22 cellular contexts compared by ENCODE assay signal in genomic region chr12:113923251-113923650, GRCh38. TPM values are rescaled to one million over a fixed set of nuclear protein-coding genes. Genes with fewer than 3 reads are reported as not detected.
DNase-seq lines count a peak whose midpoint lies in the region; ATAC-seq, FAIRE-seq and TF ChIP-seq lines count a peak whose summit lies in the region.
"Had no signal": no experiment of that assay in that cellular context is flagged by ENCODE, and none has a peak within 500 bp of the region (broad histone marks: within the 10 kb centered on the region; RNA-seq: fewer than 3 reads in every experiment).

No MANE protein-coding gene starts in this region.

- H3K79me2 ChIP-seq in K562 (ENCODE audit: control insufficient read depth, insufficient read depth, low read length), result no peaks in the 10 kb centered on the region

- WGBS in K562 (ENCODE audit: insufficient coverage, low coverage, missing lambda C conversion rate), result 88% methylated on average over 5 of the region's 5 CpGs
- no CpG with 5 or more reads among the region's 5 CpGs for WGBS in neuronal stem cell (ENCODE audit: extremely low coverage in 2 of 2, insufficient read length in 2 of 2, insufficient replicate concordance in 1 of 2), 2 donors

- TF ChIP-seq POLR2A in K562 (conservative IDR thresholded peaks at IDR 0.05), result no peak

- in situ Hi-C loops in K562 (cut with MboI), result no loop called here

- POLR2A ChIA-PET in HEK293 (lab: Yijun Ruan, JAX) (no interaction called here), K562 (lab: Yijun Ruan, JAX) (no interaction called here), HEK293T (lab: Yijun Ruan, JAX) (no interaction called here)

- no peak for TF ChIP-seq RAD21 in K562 (CRISPR knock-in tag; conservative IDR thresholded peaks at IDR 0.05 in 1 of 2, IDR thresholded peaks at IDR 0.05 in 1 of 2)

- intact Hi-C loops in K562 (cut with micrococcal nuclease), result no loop called here

- no peak overlapping the region for H2BK15ac ChIP-seq in neuronal stem cell (ENCODE audit: low read length)

- no peak overlapping the region for H3K9ac ChIP-seq in BLaER1
- H3K9ac ChIP-seq in K562 (ENCODE audit: insufficient read depth in 1 of 2, low read depth in 2 of 2, low read length in 2 of 2), result no peak overlapping the region
- H3K9ac ChIP-seq in neuronal stem cell (ENCODE audit: low read depth, low read length, poor library complexity), result no peak overlapping the region

- H3K4ac ChIP-seq in neuronal stem cell (ENCODE audit: low read length), result no peak overlapping the region

- no peak overlapping the region for H2BK12ac ChIP-seq in neuronal stem cell (ENCODE audit: low read length)

- H4K20me1 ChIP-seq in BLaER1, result no peaks in the 10 kb centered on the region
- no peaks in the 10 kb centered on the region for H4K20me1 ChIP-seq in K562 (replicated peaks; ENCODE audit: control insufficient read depth, insufficient read depth, low read length)

- DNase-seq in K562 (ENCODE audit: extremely low read depth in 1 of 4, low spot score in 3 of 4), result no peak
- DNase-seq in neuronal stem cell (ENCODE audit: low spot score), result no peak
- DNase-seq in hepatic stellate cell (ENCODE audit: low spot score), result no peak
- DNase-seq in HEK293T (ENCODE audit: extremely low spot score), result no peak
- DNase-seq: AML-193; Caco-2; Calu3; CD4-positive, alpha-beta T cell; CD8-positive, alpha-beta T cell; DMS79 treated with DMSO at 0.1 percent for 48 hours; GF-D8 had no signal

- TF ChIP-seq EP300 in K562 (IDR thresholded peaks at IDR 0.05; ENCODE audit: low read length), result no peak

- peak overlapping the region; percentile 29 for H3K18ac ChIP-seq in neuronal stem cell (ENCODE audit: low read length)

- H3K4me1 ChIP-seq in BLaER1 (peaks cover 98% of the 10 kb centered on the region), HEK293 (ENCODE audit: control insufficient read depth, insufficient read depth, low read length) (no peaks in the 10 kb centered on the region), K562 (replicated peaks in 1 of 2; ENCODE audit: control insufficient read depth in 2 of 2, insufficient read depth in 2 of 2, low read length in 2 of 2) (no peaks in the 10 kb centered on the region), neuronal stem cell (ENCODE audit: control insufficient read depth in 2 of 2, insufficient read depth in 1 of 2, low read depth in 1 of 2, low read length in 2 of 2) (no peaks in the 10 kb centered on the region)
- H3K4me1 ChIP-seq: A549, Caco-2 had no signal

- FAIRE-seq in K562 (lab: Jason Lieb, UNC), result no peak
- FAIRE-seq: A549, D721Med, G401.6, GM12891, GM19239 had no signal

- H3K27ac ChIP-seq in BLaER1 (peak overlapping the region; percentile 43), HEK293 (ENCODE audit: extremely low read depth, low read depth, low read length) (no peak overlapping the region), K562 (ENCODE audit: extremely low read depth, low read depth, low read length) (no peak overlapping the region), neuronal stem cell (replicated peaks; ENCODE audit: low read length) (no peak overlapping the region)
- H3K27ac ChIP-seq: 22Rv1, A549, C4-2B had no signal

- H2AFZ ChIP-seq in K562 (ENCODE audit: low read depth, low read length) (no peak overlapping the region), neuronal stem cell (ENCODE audit: low read length) (no peak overlapping the region)

- CTCF ChIA-PET in HEK293 (lab: Yijun Ruan, JAX), result no interaction called here
- CTCF ChIA-PET in K562 (lab: Yijun Ruan, JAX; ENCODE audit: low intra/inter-chr PET ratio), result no interaction called here
- CTCF ChIA-PET in HEK293T (lab: Yijun Ruan, JAX), result no interaction called here

- H3K36me3 ChIP-seq in BLaER1, result peaks cover 42% of the 10 kb centered on the region
- peaks cover 0 to 52% of the 10 kb centered on the region in 2 experiments; a peak in 1 of 3 replicates for H3K36me3 ChIP-seq in HEK293 (ENCODE audit: control insufficient read depth in 2 of 2, insufficient read depth in 1 of 2, low read length in 2 of 2)
- H3K36me3 ChIP-seq in K562 (ENCODE audit: control insufficient read depth, insufficient read depth, low read length), result peaks cover 83% of the 10 kb centered on the region; the same call in 2 of the 3 replicates
- peaks cover 13 to 57% of the 10 kb centered on the region in 2 donors for H3K36me3 ChIP-seq in neuronal stem cell (replicated peaks in 1 of 2; ENCODE audit: control insufficient read depth in 2 of 2, insufficient read depth in 2 of 2, low read length in 2 of 2)

- no peak overlapping the region for H4K91ac ChIP-seq in neuronal stem cell (ENCODE audit: low read depth, low read length, poor library complexity)

- H3K4me2 ChIP-seq in BLaER1 (peak overlapping the region; percentile 88), K562 (ENCODE audit: insufficient read depth, low read length) (no peak overlapping the region), neuronal stem cell (ENCODE audit: insufficient read depth, low read length, poor library complexity, severe bottlenecking) (no peak overlapping the region)
- H3K4me2 ChIP-seq: A549 had no signal

- H3K14ac ChIP-seq in neuronal stem cell (ENCODE audit: low read length), result no peak overlapping the region

- no peak overlapping the region for H4K8ac ChIP-seq in neuronal stem cell (ENCODE audit: low read depth, low read length)

- ATAC-seq in K562 (no peak), GM21717 (IDR thresholded peaks at IDR 0.05; ENCODE audit: unreplicated experiment) (no peak), HG03521 (IDR thresholded peaks at IDR 0.05; ENCODE audit: unreplicated experiment) (no peak)
- ATAC-seq: A549; CD8-positive, alpha-beta T cell had no signal

- BruUV-seq in K562 (replicated peaks; lab: Mats Ljungman, UMichigan), result no TSS peak

- no peaks in the 10 kb centered on the region for H3K9me1 ChIP-seq in K562 (ENCODE audit: control insufficient read depth, insufficient read depth, low read length)

- H2BK120ac ChIP-seq in neuronal stem cell (ENCODE audit: low read depth, low read length), result peak overlapping the region; percentile 9

- H3K23ac ChIP-seq in neuronal stem cell (ENCODE audit: low read depth, low read length, poor library complexity), result no peak overlapping the region

- TF ChIP-seq CTCF in HEK293 (tag by site-specific recombination; IDR thresholded peaks at IDR 0.05) (no peak), K562 (IDR thresholded peaks at IDR 0.05 in 2 of 3, conservative IDR thresholded peaks at IDR 0.05 in 1 of 3; ENCODE audit: insufficient read depth in 2 of 3, low read depth in 1 of 3, low read length in 3 of 3) (no peak)

- H2AK5ac ChIP-seq in neuronal stem cell (ENCODE audit: low read depth, low read length), result no peak overlapping the region

- H3K27me3 ChIP-seq in BLaER1, result no peaks in the 10 kb centered on the region
- H3K27me3 ChIP-seq in K562 (ENCODE audit: control insufficient read depth in 2 of 2, insufficient read depth in 2 of 2, low read length in 2 of 2), result no peaks in the 10 kb centered on the region
- no peaks in the 10 kb centered on the region for H3K27me3 ChIP-seq in neuronal stem cell (ENCODE audit: control insufficient read depth in 3 of 3, insufficient read depth in 3 of 3, low read depth in 1 of 3, low read length in 3 of 3)

- no peaks in the 10 kb centered on the region for H3K79me1 ChIP-seq in neuronal stem cell (ENCODE audit: low read depth, low read length)

- H3K9me3 ChIP-seq in BLaER1, result no peaks in the 10 kb centered on the region
- no peaks in the 10 kb centered on the region for H3K9me3 ChIP-seq in HEK293 (ENCODE audit: control insufficient read depth, insufficient read depth, low read depth, low read length)
- no peaks in the 10 kb centered on the region for H3K9me3 ChIP-seq in K562 (replicated peaks; ENCODE audit: control insufficient read depth, insufficient read depth, low read depth, low read length)
- no peaks in the 10 kb centered on the region for H3K9me3 ChIP-seq in neuronal stem cell (replicated peaks in 1 of 2; ENCODE audit: control insufficient read depth in 2 of 2, insufficient read depth in 1 of 2, low read depth in 1 of 2, low read length in 2 of 2)
- H3K9me3 ChIP-seq: A549, Caco-2 had no signal

- no peak overlapping the region for H2BK5ac ChIP-seq in neuronal stem cell (ENCODE audit: low read length)

- H3K4me3 ChIP-seq in BLaER1 (no peak overlapping the region), HEK293 (ENCODE audit: low read depth, low read length) (no peak overlapping the region), K562 (no peak overlapping the region), neuronal stem cell (ENCODE audit: low read length in 2 of 2) (no peak overlapping the region)
- H3K4me3 ChIP-seq: A549 had no signal

TF ChIP-seq in HEK293, 187 proteins besides CTCF, POLR2A, EP300 and RAD21:
- TF ChIP-seq ZNF16 (tag by site-specific recombination; IDR thresholded peaks at IDR 0.05; ENCODE audit: low read depth) (peak; percentile 64), ZNF248 (tag by site-specific recombination; IDR thresholded peaks at IDR 0.05) (no peak)

TF ChIP-seq in K562, 482 proteins besides CTCF, POLR2A, EP300 and RAD21 (continues in another document):
- peak; percentile 56 for TF ChIP-seq RBM25 (IDR thresholded peaks at IDR 0.05; ENCODE audit: low read depth, low read length, severe bottlenecking)
- TF ChIP-seq ZNF232 (CRISPR knock-in tag; IDR thresholded peaks at IDR 0.05), result no peak
- TF ChIP-seq XRCC3 (IDR thresholded peaks at IDR 0.05), result no peak
- no peak for TF ChIP-seq CBX1 (IDR thresholded peaks at IDR 0.05; ENCODE audit: low read depth)

TF ChIP-seq in HEK293T, 16 proteins besides CTCF, POLR2A, EP300 and RAD21 (continues in another document):
- TF ChIP-seq BHLHE40 (IDR thresholded peaks at IDR 0.05; ENCODE audit: borderline replicate concordance) (no peak), SP1 (IDR thresholded peaks at IDR 0.05) (no peak), FOXK2 (IDR thresholded peaks at IDR 0.05) (no peak), L3MBTL2 (conservative IDR thresholded peaks at IDR 0.05) (no peak), NFRKB (IDR thresholded peaks at IDR 0.05) (no peak)

RNA-seq across cellular contexts. Expression of gene RBM19, which starts 42.9 kb away (rescaled TPM):
- total RNA-seq in K562 (2011; cell fraction: chromatin; rRNA removed; ENCODE audit: low replicate concordance), result 62.4 and 97.5 TPM in 2 replicates
- 44.2 and 51.4 TPM in 2 replicates for total RNA-seq in K562 (2011; cell fraction: nucleolus; rRNA removed)
- total RNA-seq in K562 (2011; cell fraction: nucleoplasm; rRNA removed), result 50.4 and 55.4 TPM in 2 replicates
- total RNA-seq in K562 (2014; rRNA removed) (50.4 and 51.0 TPM in 2 replicates), K562 (2014; rRNA removed; fragmentation: Illumina TruSeq; extraction: Trizol) (30.9 and 34.5 TPM in 2 replicates), K562 (2015; rRNA removed; fragmentation: Illumina TruSeq; extraction: Trizol) (42.1 and 45.2 TPM in 2 replicates), K562 (2021) (51.5 and 58.4 TPM in 2 replicates)
- polyA plus RNA-seq in K562 (2011; rRNA removed) (22.4 and 22.6 TPM in 2 replicates), K562 (2014; fragmentation: Illumina TruSeq; extraction: Trizol) (37.9 TPM in 2 replicates), K562 (2014; fragmentation: Nextera tagmentation; extraction: Ambion mirVana) (10 to 100 TPM; 16.0 to 19.5 TPM), K562 (2014; rRNA removed) (49.7 and 53.4 TPM in 2 replicates)
- 16.8 and 23.2 TPM in 2 replicates for polyA plus RNA-seq in K562 (2011; cell fraction: cytosol; rRNA removed)
- polyA plus RNA-seq in K562 (2011; cell fraction: nucleus; rRNA removed), result 63.1 and 103 TPM in 2 replicates
- polyA plus RNA-seq in K562 (2012), result 23.4 and 32.8 TPM in 2 replicates
- 26.9 and 34.1 TPM in 2 replicates for polyA minus RNA-seq in K562 (2011; rRNA and poly(A)+ RNA removed)
- 21.8 and 27.6 TPM in 2 replicates for polyA minus RNA-seq in K562 (2011; cell fraction: cytosol; rRNA and poly(A)+ RNA removed)
- 41.9 and 53.0 TPM in 2 replicates for polyA minus RNA-seq in K562 (2011; cell fraction: nucleus; rRNA and poly(A)+ RNA removed)
- polyA plus RNA-seq in neuronal stem cell (2013, experiment 1 of 2), result 11.9 TPM
- polyA plus RNA-seq in neuronal stem cell (2013, experiment 2 of 2), result 11.5 TPM
